Comparison of ENCODE assay signal across 10 cellular contexts in genomic region chr15:36428102-36428845, GRCh38.
DNase-seq lines count a peak whose midpoint lies in the region; ATAC-seq and TF ChIP-seq lines count a peak whose summit lies in the region.
"Had no signal": no experiment of that assay in that cellular context is flagged by ENCODE, and none has a peak within 500 bp of the region (broad histone marks: within the 10 kb centered on the region; RNA-seq: fewer than 3 reads in every experiment).

No MANE protein-coding gene starts in this region.

- H3K4me2 ChIP-seq in fibroblast of lung (ENCODE audit: extremely low read depth, insufficient read depth, low read length), result peak overlapping the region; percentile 8

- peak; percentile 100 for DNase-seq in HCEC 1CT
- peak; percentile 55 to 65 for DNase-seq in SJCRH30
- DNase-seq in fibroblast of lung (ENCODE audit: low read depth in 2 of 2), result peak; percentile 98 to 100
- peak; percentile 100 for DNase-seq in skeletal muscle cell (ENCODE audit: low read depth)
- no peak for DNase-seq in iPS-NIHi11 (ENCODE audit: low spot score)
- no peak for DNase-seq in T-helper 2 cell
- DNase-seq in activated CD8-positive, alpha-beta memory T cell treated with anti-CD3 and anti-CD28 coated beads, Interleukin-2, amount 10 ng/mL, durations not matched to agents 7 days and 5 days, result no peak
- DNase-seq: activated T-cell treated with anti-CD3 and anti-CD28 coated beads, Interleukin-2, amount 50 U/mL, for 24 hours; hypothalamus had no signal

- no peaks in the 10 kb centered on the region for H4K20me1 ChIP-seq in fibroblast of lung (ENCODE audit: control insufficient read depth, extremely low read depth, insufficient read depth, low read length)

- H3K4me1 Mint-ChIP-seq in activated CD8-positive, alpha-beta memory T cell treated with anti-CD3 and anti-CD28 coated beads, Interleukin-2, amount 10 ng/mL, durations not matched to agents 7 days and 5 days, result no peaks in the 10 kb centered on the region

- H3K27ac Mint-ChIP-seq in activated CD8-positive, alpha-beta memory T cell treated with anti-CD3 and anti-CD28 coated beads, Interleukin-2, amount 10 ng/mL, durations not matched to agents 7 days and 5 days, result no peak overlapping the region
- H3K27ac Mint-ChIP-seq: activated T-cell treated with anti-CD3 and anti-CD28 coated beads, Interleukin-2, amount 50 U/mL, for 24 hours had no signal

- no peaks in the 10 kb centered on the region for H3K9me3 Mint-ChIP-seq in activated CD8-positive, alpha-beta memory T cell treated with anti-CD3 and anti-CD28 coated beads, Interleukin-2, amount 10 ng/mL, durations not matched to agents 7 days and 5 days (ENCODE audit: low read depth)
- H3K9me3 Mint-ChIP-seq: activated T-cell treated with anti-CD3 and anti-CD28 coated beads, Interleukin-2, amount 50 U/mL, for 24 hours had no signal

- H3K36me3 ChIP-seq in SJCRH30 (no peaks in the 10 kb centered on the region), fibroblast of lung (ENCODE audit: control insufficient read depth, insufficient read depth, low read length) (no peaks in the 10 kb centered on the region)

- no peak for ATAC-seq in activated CD8-positive, alpha-beta memory T cell treated with anti-CD3 and anti-CD28 coated beads, Interleukin-2, amount 10 ng/mL, durations not matched to agents 7 days and 5 days
- ATAC-seq in HG03039 (IDR thresholded peaks at IDR 0.05; ENCODE audit: unreplicated experiment), result no peak

- peak overlapping the region; percentile 49 for H3K27ac ChIP-seq in SJCRH30
- H3K27ac ChIP-seq in fibroblast of lung (ENCODE audit: insufficient read depth, low read length), result peak overlapping the region; percentile 83

- CTCF ChIA-PET in activated CD8-positive, alpha-beta memory T cell treated with anti-CD3 and anti-CD28 coated beads, Interleukin-2, amount 10 ng/mL, durations not matched to agents 7 days and 5 days (lab: Charles Lee), result no interaction called here

- H3K4me3 Mint-ChIP-seq in activated CD8-positive, alpha-beta memory T cell treated with anti-CD3 and anti-CD28 coated beads, Interleukin-2, amount 10 ng/mL, durations not matched to agents 7 days and 5 days, result no peak overlapping the region
- H3K4me3 Mint-ChIP-seq: activated T-cell treated with anti-CD3 and anti-CD28 coated beads, Interleukin-2, amount 50 U/mL, for 24 hours had no signal

- H3K36me3 Mint-ChIP-seq in activated CD8-positive, alpha-beta memory T cell treated with anti-CD3 and anti-CD28 coated beads, Interleukin-2, amount 10 ng/mL, durations not matched to agents 7 days and 5 days, result no peaks in the 10 kb centered on the region

- no peak overlapping the region for H3K4me3 ChIP-seq in SJCRH30
- H3K4me3 ChIP-seq in fibroblast of lung (replicated peaks in 1 of 4; ENCODE audit: control extremely low read depth in 1 of 4, insufficient read depth in 1 of 4, low read depth in 3 of 4, low read length in 4 of 4), result no peak overlapping the region
- H3K4me3 ChIP-seq in skeletal muscle cell (ENCODE audit: low read depth, low read length), result no peak overlapping the region

- no peaks in the 10 kb centered on the region for H3K27me3 ChIP-seq in SJCRH30
- H3K27me3 ChIP-seq in fibroblast of lung (ENCODE audit: control insufficient read depth, insufficient read depth, low read length), result no peaks in the 10 kb centered on the region

- H3K4me1 ChIP-seq in SJCRH30, result peaks cover 9% of the 10 kb centered on the region
- H3K4me1 ChIP-seq in fibroblast of lung (ENCODE audit: control insufficient read depth, extremely low read depth, insufficient read depth, low read length), result peaks cover 7% of the 10 kb centered on the region

- H2AFZ ChIP-seq in fibroblast of lung (ENCODE audit: low read length), result no peak overlapping the region

- no peak for TF ChIP-seq CTCF in fibroblast of lung (conservative IDR thresholded peaks at IDR 0.05 in 1 of 2, IDR thresholded peaks at IDR 0.05 in 1 of 2; ENCODE audit: low read depth in 1 of 2, low read length in 2 of 2)

- H3K9ac ChIP-seq in fibroblast of lung (ENCODE audit: insufficient read depth, low read length), result no peak overlapping the region

- no peaks in the 10 kb centered on the region; the same call in 1 of the 2 replicates for H3K9me3 ChIP-seq in SJCRH30 (replicated peaks)
- H3K9me3 ChIP-seq in fibroblast of lung (ENCODE audit: control insufficient read depth, insufficient read depth, low read depth, low read length), result no peaks in the 10 kb centered on the region

- no peaks in the 10 kb centered on the region for H3K27me3 Mint-ChIP-seq in activated CD8-positive, alpha-beta memory T cell treated with anti-CD3 and anti-CD28 coated beads, Interleukin-2, amount 10 ng/mL, durations not matched to agents 7 days and 5 days
- H3K27me3 Mint-ChIP-seq: activated T-cell treated with anti-CD3 and anti-CD28 coated beads, Interleukin-2, amount 50 U/mL, for 24 hours had no signal

- H3K79me2 ChIP-seq in fibroblast of lung (ENCODE audit: control insufficient read depth, insufficient read depth, low read length), result no peaks in the 10 kb centered on the region

Comparison
In these comparisons a context has a peak if more than half of its experiments do, and no peak if none do; other contexts are left out.
1. DNase-seq: peak in HCEC 1CT (single experiment), SJCRH30 (2 of 2), fibroblast of lung (2 of 2) and skeletal muscle cell (single experiment); none in iPS-NIHi11 (single experiment), T-helper 2 cell (0 of 5) and activated CD8-positive, alpha-beta memory T cell treated with anti-CD3 and anti-CD28 coated beads, Interleukin-2, amount 10 ng/mL, durations not matched to agents 7 days and 5 days (single experiment).